ENCODE assay signal across 1 cellular context in the genomic region with DNA sequence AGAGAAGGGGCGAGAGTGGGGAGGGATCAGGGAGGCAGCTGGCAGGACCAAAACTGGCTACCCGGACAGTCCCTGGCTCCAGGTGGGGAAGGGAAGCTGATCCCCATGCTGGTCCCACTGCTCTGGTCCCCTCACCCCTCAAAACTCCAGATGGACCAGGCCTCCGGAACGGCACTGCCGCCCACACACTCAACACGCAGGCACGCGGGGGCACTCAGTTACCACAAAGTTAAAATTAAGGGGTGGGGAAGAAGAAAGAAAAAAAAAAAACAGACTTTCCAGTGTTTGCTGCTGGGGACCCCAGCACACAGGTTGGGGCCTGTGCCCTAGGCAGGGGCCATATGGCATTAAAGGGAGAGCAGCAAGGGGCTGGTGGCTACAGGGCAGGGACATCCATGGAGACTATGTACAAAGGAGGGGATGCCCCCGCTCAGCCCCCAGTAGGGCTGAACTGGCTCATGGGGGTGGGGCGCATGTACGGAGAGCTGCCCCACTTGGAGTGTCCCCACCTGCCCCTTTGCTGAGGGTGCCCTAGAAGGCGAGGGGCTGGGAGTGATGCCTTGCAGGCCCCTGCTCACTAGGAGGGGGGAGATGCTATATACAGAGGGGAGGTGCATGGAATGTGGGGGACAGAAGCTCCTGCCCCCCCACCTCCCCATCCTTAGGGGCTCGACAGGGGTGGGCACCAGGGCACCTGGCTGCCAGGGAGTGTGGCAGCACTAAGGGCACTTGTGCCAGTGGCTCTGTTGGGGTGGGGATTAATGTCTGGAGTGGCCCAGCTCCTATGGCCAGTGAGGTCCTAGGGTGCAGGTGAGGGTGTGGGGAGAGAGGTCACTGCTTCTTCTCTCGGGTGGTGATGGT.
TF ChIP-seq lines count a peak whose summit lies in the region.

No MANE protein-coding gene starts in this region.

TF ChIP-seq in SK-N-SH, 30 proteins besides CTCF, POLR2A, EP300 and RAD21:
- TF ChIP-seq YY1 (IDR thresholded peaks at IDR 0.05; ENCODE audit: low read depth) (no peak), RXRA (IDR thresholded peaks at IDR 0.05; ENCODE audit: borderline replicate concordance, low read depth) (no peak), JUND (IDR thresholded peaks at IDR 0.05) (no peak)
- TF ChIP-seq, protein P1, sequence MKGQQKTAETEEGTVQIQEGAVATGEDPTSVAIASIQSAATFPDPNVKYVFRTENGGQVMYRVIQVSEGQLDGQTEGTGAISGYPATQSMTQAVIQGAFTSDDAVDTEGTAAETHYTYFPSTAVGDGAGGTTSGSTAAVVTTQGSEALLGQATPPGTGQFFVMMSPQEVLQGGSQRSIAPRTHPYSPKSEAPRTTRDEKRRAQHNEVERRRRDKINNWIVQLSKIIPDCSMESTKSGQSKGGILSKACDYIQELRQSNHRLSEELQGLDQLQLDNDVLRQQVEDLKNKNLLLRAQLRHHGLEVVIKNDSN (IDR thresholded peaks at IDR 0.05; ENCODE audit: borderline replicate concordance, low read depth) = no peak
